Comparison of ENCODE assay signal across 1 cellular context in genomic region chr5:5340206-5340729, GRCh38.
TF ChIP-seq lines count a peak whose summit lies in the region.

No MANE protein-coding gene starts in this region.

TF ChIP-seq in SK-N-SH, 30 proteins besides CTCF, POLR2A, EP300 and RAD21 (continued from another document):
- TF ChIP-seq RXRA (IDR thresholded peaks at IDR 0.05; ENCODE audit: borderline replicate concordance, low read depth) (peak; percentile 73; the same call in 1 of the 2 replicates), TCF12 (IDR thresholded peaks at IDR 0.05) (peak; percentile 99), RFX5 (IDR thresholded peaks at IDR 0.05; ENCODE audit: low read length) (no peak), USF1 (IDR thresholded peaks at IDR 0.05; ENCODE audit: borderline replicate concordance, low read depth) (peak; percentile 30; the same call in 1 of the 2 replicates), NRF1 (IDR thresholded peaks at IDR 0.05; ENCODE audit: low read depth, low read length) (no peak), POLR2AphosphoS5 (IDR thresholded peaks at IDR 0.05; ENCODE audit: low read depth, low read length) (peak; percentile 78; the same call in 1 of the 2 replicates), FOSL2 (IDR thresholded peaks at IDR 0.05; ENCODE audit: borderline replicate concordance, low read depth) (peak; percentile 98), YY1 (IDR thresholded peaks at IDR 0.05; ENCODE audit: low read depth) (0 out of 2 replicates have a peak, but pooled peaks have one; percentile 42)
